31 cellular contexts compared by ENCODE assay signal in genomic region chr15:83613146-83613635, GRCh38. TPM values are rescaled to one million over a fixed set of nuclear protein-coding genes. Genes with fewer than 3 reads are reported as not detected.
"Had no signal": no experiment of that assay in that cellular context is flagged by ENCODE, and none has a peak within 500 bp of the region (broad histone marks: within the 10 kb centered on the region; RNA-seq: fewer than 3 reads in every experiment).

No MANE protein-coding gene starts in this region.

- H3K27ac ChIP-seq: adrenal gland, ascending aorta, brain microvascular endothelial cell, epithelial cell of prostate, esophagus squamous epithelium had no signal

- H3K9me3 ChIP-seq: adrenal gland, ascending aorta, esophagus squamous epithelium had no signal

- H3K27me3 Mint-ChIP-seq: activated CD4-positive, alpha-beta memory T cell treated with anti-CD3 and anti-CD28 coated beads for 36 hours; activated CD4-positive, alpha-beta T cell treated with anti-CD3 and anti-CD28 coated beads, Interleukin-2, amount 10 ng/mL, durations not matched to agents 24 days and 14 days; activated CD8-positive, alpha-beta memory T cell treated with anti-CD3 and anti-CD28 coated beads, Interleukin-2, amount 10 ng/mL, durations not matched to agents 7 days and 5 days; activated naive CD8-positive, alpha-beta T cell treated with anti-CD3 and anti-CD28 coated beads for 36 hours; activated naive CD8-positive, alpha-beta T cell treated with anti-CD3 and anti-CD28 coated beads, Interleukin-2, amount 50 U/mL, for 24 hours had no signal

- H3K4me1 ChIP-seq: adrenal gland, esophagus squamous epithelium had no signal

- H3K36me3 Mint-ChIP-seq: activated CD4-positive, alpha-beta memory T cell treated with anti-CD3 and anti-CD28 coated beads for 36 hours; activated CD8-positive, alpha-beta memory T cell treated with anti-CD3 and anti-CD28 coated beads, Interleukin-2, amount 10 ng/mL, durations not matched to agents 7 days and 5 days; activated naive CD4-positive, alpha-beta T cell treated with anti-CD3 and anti-CD28 coated beads, Interleukin-2, amount 50 U/mL, for 24 hours; activated naive CD8-positive, alpha-beta T cell treated with anti-CD3 and anti-CD28 coated beads for 36 hours had no signal

- H3K4me3 Mint-ChIP-seq: activated CD4-positive, alpha-beta memory T cell treated with anti-CD3 and anti-CD28 coated beads for 36 hours; activated CD4-positive, alpha-beta T cell treated with anti-CD3 and anti-CD28 coated beads for 36 hours; activated CD4-positive, alpha-beta T cell treated with anti-CD3 and anti-CD28 coated beads, Interleukin-2, amount 10 ng/mL, durations not matched to agents 24 days and 14 days; activated CD8-positive, alpha-beta memory T cell treated with anti-CD3 and anti-CD28 coated beads, Interleukin-2, amount 10 ng/mL, durations not matched to agents 7 days and 5 days; activated CD8-positive, alpha-beta T cell treated with anti-CD3 and anti-CD28 coated beads, Interleukin-2, amount 10 ng/mL, durations not matched to agents 7 days and 5 days; activated naive CD4-positive, alpha-beta T cell treated with anti-CD3 and anti-CD28 coated beads for 36 hours; activated naive CD4-positive, alpha-beta T cell treated with anti-CD3 and anti-CD28 coated beads, Interleukin-2, amount 50 U/mL, for 24 hours; activated naive CD8-positive, alpha-beta T cell treated with anti-CD3 and anti-CD28 coated beads for 36 hours; activated naive CD8-positive, alpha-beta T cell treated with anti-CD3 and anti-CD28 coated beads, Interleukin-2, amount 50 U/mL, for 24 hours; activated T-helper 1 cell treated with anti-CD3 and anti-CD28 coated beads, Interleukin-12 subunit alpha, Interleukin-12 subunit beta, Interleukin-2, Interleukin-4 antibody, amounts not matched to agents 30 ng/mL and 10 ng/mL and 1 ng/mL, durations not matched to agents 14 hours and 24 hours and 36 hours; effector memory CD8-positive, alpha-beta T cell had no signal

- ATAC-seq: activated CD4-positive, alpha-beta T cell treated with anti-CD3 and anti-CD28 coated beads for 36 hours; activated CD8-positive, alpha-beta memory T cell treated with anti-CD3 and anti-CD28 coated beads, Interleukin-2, amount 10 ng/mL, durations not matched to agents 7 days and 5 days; activated CD8-positive, alpha-beta T cell treated with anti-CD3 and anti-CD28 coated beads, Interleukin-2, amount 10 ng/mL, durations not matched to agents 7 days and 5 days; activated naive CD8-positive, alpha-beta T cell treated with anti-CD3 and anti-CD28 coated beads, Interleukin-2, amount 50 U/mL, for 24 hours; effector memory CD8-positive, alpha-beta T cell had no signal

- H3K27me3 ChIP-seq: adrenal gland, ascending aorta, brain microvascular endothelial cell, esophagus squamous epithelium had no signal

- H3K4me1 Mint-ChIP-seq: activated CD4-positive, alpha-beta T cell treated with anti-CD3 and anti-CD28 coated beads for 36 hours; activated CD4-positive, alpha-beta T cell treated with anti-CD3 and anti-CD28 coated beads, Interleukin-2, amount 10 ng/mL, durations not matched to agents 24 days and 14 days; activated CD8-positive, alpha-beta memory T cell treated with anti-CD3 and anti-CD28 coated beads, Interleukin-2, amount 10 ng/mL, durations not matched to agents 7 days and 5 days; activated naive CD4-positive, alpha-beta T cell treated with anti-CD3 and anti-CD28 coated beads, Interleukin-2, amount 50 U/mL, for 24 hours; activated naive CD8-positive, alpha-beta T cell treated with anti-CD3 and anti-CD28 coated beads for 36 hours; activated naive CD8-positive, alpha-beta T cell treated with anti-CD3 and anti-CD28 coated beads, Interleukin-2, amount 50 U/mL, for 24 hours had no signal

- H3K27ac Mint-ChIP-seq: activated CD4-positive, alpha-beta memory T cell treated with anti-CD3 and anti-CD28 coated beads for 36 hours; activated CD4-positive, alpha-beta T cell treated with anti-CD3 and anti-CD28 coated beads for 36 hours; activated CD4-positive, alpha-beta T cell treated with anti-CD3 and anti-CD28 coated beads, Interleukin-2, amount 10 ng/mL, durations not matched to agents 24 days and 14 days; activated CD8-positive, alpha-beta memory T cell treated with anti-CD3 and anti-CD28 coated beads, Interleukin-2, amount 10 ng/mL, durations not matched to agents 7 days and 5 days; activated CD8-positive, alpha-beta T cell treated with anti-CD3 and anti-CD28 coated beads, Interleukin-2, amount 10 ng/mL, durations not matched to agents 7 days and 5 days; activated naive CD4-positive, alpha-beta T cell treated with anti-CD3 and anti-CD28 coated beads for 36 hours; activated naive CD4-positive, alpha-beta T cell treated with anti-CD3 and anti-CD28 coated beads, Interleukin-2, amount 50 U/mL, for 24 hours; activated naive CD8-positive, alpha-beta T cell treated with anti-CD3 and anti-CD28 coated beads for 36 hours; activated naive CD8-positive, alpha-beta T cell treated with anti-CD3 and anti-CD28 coated beads, Interleukin-2, amount 50 U/mL, for 24 hours; activated T-helper 1 cell treated with anti-CD3 and anti-CD28 coated beads, Interleukin-12 subunit alpha, Interleukin-12 subunit beta, Interleukin-2, Interleukin-4 antibody, amounts not matched to agents 30 ng/mL and 10 ng/mL and 1 ng/mL, durations not matched to agents 14 hours and 24 hours and 36 hours; activated T-helper 2 cell treated with anti-CD3 and anti-CD28 coated beads, Interferon-gamma antibody, Interleukin-2, Interleukin-4, amounts not matched to agents 10 μg/mL and 5 μg/mL and 100 μg/mL, durations not matched to agents 14 hours and 24 hours and 36 hours; effector memory CD8-positive, alpha-beta T cell had no signal

- FAIRE-seq: colon had no signal

- H3K4me3 ChIP-seq: adrenal gland, ascending aorta, esophagus squamous epithelium had no signal

- DNase-seq: activated CD4-positive, alpha-beta memory T cell treated with anti-CD3 and anti-CD28 coated beads for 36 hours; activated CD4-positive, alpha-beta T cell treated with anti-CD3 and anti-CD28 coated beads for 36 hours; activated CD4-positive, alpha-beta T cell treated with anti-CD3 and anti-CD28 coated beads, Interleukin-2, amount 10 ng/mL, durations not matched to agents 24 days and 14 days; activated CD4-positive, CD25-positive, alpha-beta regulatory T cell; activated CD4-positive, CD25-positive, alpha-beta regulatory T cell treated with anti-CD3 and anti-CD28 coated beads, Interleukin-2, amount 50 U/mL, for 72 hours; activated CD8-positive, alpha-beta memory T cell treated with anti-CD3 and anti-CD28 coated beads, Interleukin-2, amount 10 ng/mL, durations not matched to agents 7 days and 5 days; activated CD8-positive, alpha-beta memory T cell treated with anti-CD3 and anti-CD28 coated beads, Interleukin-2, amount 50 U/mL, for 4 hours; activated CD8-positive, alpha-beta T cell treated with anti-CD3 and anti-CD28 coated beads, Interleukin-2, amount 10 ng/mL, durations not matched to agents 7 days and 5 days; activated effector memory CD4-positive, alpha-beta T cell treated with anti-CD3 and anti-CD28 coated beads, Interleukin-2, amount 50 U/mL, for 16 hours; activated naive CD4-positive, alpha-beta T cell treated with anti-CD3 and anti-CD28 coated beads for 36 hours; activated naive CD8-positive, alpha-beta T cell treated with anti-CD3 and anti-CD28 coated beads for 36 hours; activated naive CD8-positive, alpha-beta T cell treated with anti-CD3 and anti-CD28 coated beads, Interleukin-2, amount 50 U/mL, for 24 hours; activated T-cell treated with anti-CD3 and anti-CD28 coated beads, Interleukin-2, amount 50 U/mL, for 1 hour; activated T-cell treated with anti-CD3 and anti-CD28 coated beads, Interleukin-2, amount 50 U/mL, for 48 hours; adrenal gland; brain microvascular endothelial cell; cortex of kidney; dermis blood vessel endothelial cell; effector CD4-positive, alpha-beta T cell; effector memory CD8-positive, alpha-beta T cell; esophagus squamous epithelium; glutamatergic neuron; T-helper 2 cell had no signal

- H3K9me3 Mint-ChIP-seq: activated CD4-positive, alpha-beta memory T cell treated with anti-CD3 and anti-CD28 coated beads for 36 hours; activated CD4-positive, alpha-beta T cell treated with anti-CD3 and anti-CD28 coated beads, Interleukin-2, amount 10 ng/mL, durations not matched to agents 24 days and 14 days; activated naive CD4-positive, alpha-beta T cell treated with anti-CD3 and anti-CD28 coated beads for 36 hours; activated naive CD4-positive, alpha-beta T cell treated with anti-CD3 and anti-CD28 coated beads, Interleukin-2, amount 50 U/mL, for 24 hours; activated naive CD8-positive, alpha-beta T cell treated with anti-CD3 and anti-CD28 coated beads for 36 hours; activated naive CD8-positive, alpha-beta T cell treated with anti-CD3 and anti-CD28 coated beads, Interleukin-2, amount 50 U/mL, for 24 hours; activated T-helper 1 cell treated with anti-CD3 and anti-CD28 coated beads, Interleukin-12 subunit alpha, Interleukin-12 subunit beta, Interleukin-2, Interleukin-4 antibody, amounts not matched to agents 30 ng/mL and 10 ng/mL and 1 ng/mL, durations not matched to agents 14 hours and 24 hours and 36 hours; activated T-helper 2 cell treated with anti-CD3 and anti-CD28 coated beads, Interferon-gamma antibody, Interleukin-2, Interleukin-4, amounts not matched to agents 10 μg/mL and 5 μg/mL and 100 μg/mL, durations not matched to agents 14 hours and 24 hours and 36 hours had no signal

- H3K36me3 ChIP-seq: adrenal gland, ascending aorta, brain microvascular endothelial cell, esophagus squamous epithelium had no signal

RNA-seq across cellular contexts. Expression of gene ADAMTSL3, which starts 40.7 kb away (rescaled TPM):
- total RNA-seq: activated CD4-positive, alpha-beta memory T cell treated with anti-CD3 and anti-CD28 coated beads for 36 hours; activated CD4-positive, alpha-beta T cell treated with anti-CD3 and anti-CD28 coated beads for 36 hours; activated CD4-positive, alpha-beta T cell treated with anti-CD3 and anti-CD28 coated beads, Interleukin-2, amount 10 ng/mL, durations not matched to agents 24 days and 14 days; activated CD8-positive, alpha-beta memory T cell treated with anti-CD3 and anti-CD28 coated beads for 36 hours; activated CD8-positive, alpha-beta memory T cell treated with anti-CD3 and anti-CD28 coated beads, Interleukin-2, amount 10 ng/mL, durations not matched to agents 7 days and 5 days; activated CD8-positive, alpha-beta T cell treated with anti-CD3 and anti-CD28 coated beads, Interleukin-2, amount 10 ng/mL, durations not matched to agents 7 days and 5 days; activated naive CD4-positive, alpha-beta T cell treated with anti-CD3 and anti-CD28 coated beads for 36 hours; activated naive CD8-positive, alpha-beta T cell treated with anti-CD3 and anti-CD28 coated beads for 36 hours; activated T-helper 1 cell treated with anti-CD3 and anti-CD28 coated beads, Interleukin-12 subunit alpha, Interleukin-12 subunit beta, Interleukin-2, Interleukin-4 antibody, amounts not matched to agents 30 ng/mL and 10 ng/mL and 1 ng/mL, durations not matched to agents 14 hours and 24 hours and 36 hours; T-helper 1 cell treated with Interleukin-12 subunit alpha and Interleukin-12 subunit beta and Interleukin-4 antibody, amounts not matched to agents 30 ng/mL and 1 ng/mL, for 36 hours had no signal
